ENCODE assay signal across 14 cellular contexts in the genomic region with DNA sequence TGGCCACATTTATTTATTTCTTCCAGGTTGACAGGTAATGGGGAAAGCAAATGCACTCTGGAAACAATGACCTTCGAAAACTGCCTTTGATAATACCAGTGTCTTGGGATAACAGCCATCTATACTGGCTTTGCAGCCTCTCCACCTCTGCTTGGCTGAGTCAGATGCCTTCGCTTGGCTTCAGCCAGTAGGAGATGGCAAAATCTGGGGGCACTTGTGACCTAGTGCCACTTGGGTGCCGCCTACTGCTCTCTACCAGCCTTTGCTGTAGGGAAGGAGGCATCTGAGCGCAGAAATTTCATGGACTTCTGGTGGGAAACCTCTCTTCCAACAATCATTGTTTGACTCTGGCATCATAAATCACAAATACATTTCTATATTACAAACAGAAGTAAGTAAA. TPM values are rescaled to one million over a fixed set of nuclear protein-coding genes. Genes with fewer than 3 reads are reported as not detected.
DNase-seq lines count a peak whose midpoint lies in the region; ATAC-seq, FAIRE-seq and TF ChIP-seq lines count a peak whose summit lies in the region.
"Had no signal": no experiment of that assay in that cellular context is flagged by ENCODE, and none has a peak within 500 bp of the region (broad histone marks: within the 10 kb centered on the region; RNA-seq: fewer than 3 reads in every experiment).

No MANE protein-coding gene starts in this region.

- H3K4me1 Mint-ChIP-seq in activated CD4-positive, alpha-beta T cell treated with anti-CD3 and anti-CD28 coated beads for 36 hours: peaks cover 46% of the 10 kb centered on the region
- peaks cover 46% of the 10 kb centered on the region for H3K4me1 Mint-ChIP-seq in activated naive CD4-positive, alpha-beta T cell treated with anti-CD3 and anti-CD28 coated beads, Interleukin-2, amount 50 U/mL, for 24 hours

- no peaks in the 10 kb centered on the region for H3K27me3 Mint-ChIP-seq in activated CD4-positive, alpha-beta T cell treated with anti-CD3 and anti-CD28 coated beads for 36 hours
- no peaks in the 10 kb centered on the region for H3K27me3 Mint-ChIP-seq in activated naive CD4-positive, alpha-beta T cell treated with anti-CD3 and anti-CD28 coated beads, Interleukin-2, amount 50 U/mL, for 24 hours

- H3K4me3 Mint-ChIP-seq in activated CD4-positive, alpha-beta T cell treated with anti-CD3 and anti-CD28 coated beads for 36 hours: peak overlapping the region; percentile 81
- peak overlapping the region; percentile 85 for H3K4me3 Mint-ChIP-seq in activated naive CD4-positive, alpha-beta T cell treated with anti-CD3 and anti-CD28 coated beads, Interleukin-2, amount 50 U/mL, for 24 hours

- H3K9me2 ChIP-seq in GM23248 (ENCODE audit: insufficient read depth): no peaks in the 10 kb centered on the region

- in situ Hi-C loops in GM23248 (cut with MboI): no loop called here

- H3K4me1 ChIP-seq in GM23248 (ENCODE audit: insufficient read depth) (peaks cover 32% of the 10 kb centered on the region), neutrophil (ENCODE audit: control insufficient read depth in 1 of 2, insufficient read depth in 1 of 2, low read depth in 1 of 2, low read length in 1 of 2) (peaks cover 88 to 94% of the 10 kb centered on the region in 2 experiments)
- H3K4me1 ChIP-seq: BE2C had no signal

- H3K27ac ChIP-seq in GM23248: peak overlapping the region; percentile 93; the same call in 1 of the 2 replicates
- peak overlapping the region; percentile 8 for H3K27ac ChIP-seq in neutrophil

- POLR2A ChIA-PET in activated CD4-positive, alpha-beta T cell treated with anti-CD3 and anti-CD28 coated beads for 36 hours (lab: Charles Lee): interaction anchor here (0.6 kb wide), 1 partner anchor 51 kb away, joined by 5 read pairs; no protein-coding TSS in a partner anchor

- no peaks in the 10 kb centered on the region for H3K27me3 ChIP-seq in GM23248 (replicated peaks; ENCODE audit: insufficient read depth)
- no peaks in the 10 kb centered on the region for H3K27me3 ChIP-seq in neutrophil
- H3K27me3 ChIP-seq: tibial nerve had no signal

- 93 to 99% methylated on average over 4 of the region's 4 CpGs for WGBS in GM23248 (ENCODE audit: low coverage in 1 of 2, low lambda C conversion rate in 2 of 2, missing lambda C conversion rate in 2 of 2), 2 experiments

- peaks cover 30% of the 10 kb centered on the region for H3K36me3 Mint-ChIP-seq in activated CD4-positive, alpha-beta T cell treated with anti-CD3 and anti-CD28 coated beads for 36 hours (ENCODE audit: low read depth)
- H3K36me3 Mint-ChIP-seq in activated naive CD4-positive, alpha-beta T cell treated with anti-CD3 and anti-CD28 coated beads, Interleukin-2, amount 50 U/mL, for 24 hours: peaks cover 5% of the 10 kb centered on the region

- peak overlapping the region; percentile 49 for H3K27ac Mint-ChIP-seq in activated CD4-positive, alpha-beta T cell treated with anti-CD3 and anti-CD28 coated beads for 36 hours
- peak overlapping the region; percentile 88 for H3K27ac Mint-ChIP-seq in activated naive CD4-positive, alpha-beta T cell treated with anti-CD3 and anti-CD28 coated beads, Interleukin-2, amount 50 U/mL, for 24 hours

- TF ChIP-seq POLR2A in GM18505 (IDR thresholded peaks at IDR 0.05; ENCODE audit: borderline replicate concordance, extremely low read depth, insufficient read depth, insufficient read length) (no peak), H54 (IDR thresholded peaks at IDR 0.05; ENCODE audit: low read depth, low read length) (no peak)

- no peak for FAIRE-seq in H54 (lab: Jason Lieb, UNC)

- no peak for TF ChIP-seq CTCF in neutrophil (IDR thresholded peaks at IDR 0.05)

- peak; percentile 68 for ATAC-seq in activated CD4-positive, alpha-beta T cell treated with anti-CD3 and anti-CD28 coated beads for 36 hours
- ATAC-seq in GM18505 (IDR thresholded peaks at IDR 0.05; ENCODE audit: unreplicated experiment) (no peak), HG03439 (IDR thresholded peaks at IDR 0.05; ENCODE audit: unreplicated experiment) (no peak), HG02885 (IDR thresholded peaks at IDR 0.05; ENCODE audit: poor library complexity, unreplicated experiment) (no peak)
- ATAC-seq: heart left ventricle had no signal

- no peak overlapping the region for H3K4me2 ChIP-seq in GM23248 (ENCODE audit: unreplicated experiment)

- H4K20me1 ChIP-seq in GM23248 (ENCODE audit: insufficient read depth): no peaks in the 10 kb centered on the region

- H3K4me3 ChIP-seq in GM23248 (no peak overlapping the region), neutrophil (ENCODE audit: low read depth in 1 of 2, low read length in 1 of 2) (no peak overlapping the region)
- H3K4me3 ChIP-seq: tibial nerve had no signal

- CTCF ChIA-PET in activated CD4-positive, alpha-beta T cell treated with anti-CD3 and anti-CD28 coated beads for 36 hours (lab: Charles Lee): interaction anchor here (1.1 to 1.3 kb wide), 2 partner anchors 20 to 41 kb away, joined by 4 to 9 read pairs; no protein-coding TSS in a partner anchor

- H2AFZ ChIP-seq in GM23248: no peak overlapping the region

- intact Hi-C loops in activated CD4-positive, alpha-beta T cell treated with anti-CD3 and anti-CD28 coated beads for 36 hours (cut with DNase I, micrococcal nuclease): loop anchor here in 1 of 2 experiments (10.0 kb wide), 1 partner anchor 1637 kb away; the partner anchor contains the start of gene RPL37

- no peaks in the 10 kb centered on the region for H3K9me3 Mint-ChIP-seq in activated CD4-positive, alpha-beta T cell treated with anti-CD3 and anti-CD28 coated beads for 36 hours (ENCODE audit: low read depth)
- H3K9me3 Mint-ChIP-seq in activated naive CD4-positive, alpha-beta T cell treated with anti-CD3 and anti-CD28 coated beads, Interleukin-2, amount 50 U/mL, for 24 hours: no peaks in the 10 kb centered on the region

- no peaks in the 10 kb centered on the region for H3K79me2 ChIP-seq in GM23248 (ENCODE audit: insufficient read depth)

- H3F3A ChIP-seq in GM23248 (ENCODE audit: insufficient read depth): peaks cover 22% of the 10 kb centered on the region

- DNase-seq in GM23248 (no peak), H54 (ENCODE audit: insufficient read length, low spot score) (no peak)
- peak; percentile 82 for DNase-seq in activated CD4-positive, alpha-beta T cell treated with anti-CD3 and anti-CD28 coated beads for 36 hours
- DNase-seq: BE2C, GDM1, heart left ventricle, IMR-90, NCI-H187 treated with DMSO at 0.1 percent for 48 hours had no signal

- no peak overlapping the region for H3K9ac ChIP-seq in GM23248

- H3K36me3 ChIP-seq in GM23248 (ENCODE audit: low read depth): no peaks in the 10 kb centered on the region
- peaks cover 66% of the 10 kb centered on the region for H3K36me3 ChIP-seq in neutrophil
- H3K36me3 ChIP-seq: BE2C, heart left ventricle, tibial nerve had no signal

- H3K9me3 ChIP-seq in GM23248 (ENCODE audit: low read depth) (no peaks in the 10 kb centered on the region), neutrophil (no peaks in the 10 kb centered on the region)
- H3K9me3 ChIP-seq: BE2C, heart left ventricle, tibial nerve had no signal

RNA-seq across cellular contexts. Expression of gene FYB1, which starts 21.8 kb away (rescaled TPM):
- under 0.01 TPM in 1 of 2 replicates, not detected in the other for total RNA-seq in GM23248 (2014; rRNA removed; shearing (Covaris generic))
- 0.08 and 0.11 TPM in 2 replicates for polyA plus RNA-seq in GM23248 (2016; fragmentation: Nextera tagmentation; extraction: Ambion mirVana)
- 100 to 1,000 TPM; 109 to 171 TPM for total RNA-seq in activated CD4-positive, alpha-beta T cell treated with anti-CD3 and anti-CD28 coated beads for 36 hours
- total RNA-seq: IMR-90 had no signal
- polyA plus RNA-seq: IMR-90 had no signal

Comparison
In these comparisons a context has a peak if more than half of its experiments do, and no peak if none do; other contexts are left out.
1. RNA of gene FYB1, which starts 21.8 kb away (total RNA-seq): 109 to 171 TPM in activated CD4-positive, alpha-beta T cell treated with anti-CD3 and anti-CD28 coated beads for 36 hours; under 0.01 TPM in GM23248; every median in the first group is over 100 times any median in the second.